ENCODE assay signal across 22 cellular contexts in genomic region chr1:10286244-10286643, GRCh38.
DNase-seq lines count a peak whose midpoint lies in the region; ATAC-seq, FAIRE-seq and TF ChIP-seq lines count a peak whose summit lies in the region.
"Had no signal": no experiment of that assay in that cellular context is flagged by ENCODE, and none has a peak within 500 bp of the region (broad histone marks: within the 10 kb centered on the region; RNA-seq: fewer than 3 reads in every experiment).

No MANE protein-coding gene starts in this region.

- no peak overlapping the region for H3K4me3 Mint-ChIP-seq in progenitor cell of endocrine pancreas (ENCODE audit: low read depth)
- no peak overlapping the region for H3K4me3 Mint-ChIP-seq in endothelial cell (ENCODE audit: unreplicated experiment)
- H3K4me3 Mint-ChIP-seq: activated CD8-positive, alpha-beta memory T cell treated with anti-CD3 and anti-CD28 coated beads, Interleukin-2, amount 10 ng/mL, durations not matched to agents 7 days and 5 days; naive thymus-derived CD8-positive, alpha-beta T cell had no signal

- intact Hi-C loops in aorta (cut with DNase I) = loop anchor here (2.0 to 10.0 kb wide), 3 partner anchors 71 to 341 kb away; partner anchors contain the start of genes KIF1B (in 2 of the 2), LZIC (in 1 of the 2) and NMNAT1 (in 1 of the 2)

- peak overlapping the region; percentile 47 for H3K27ac ChIP-seq in cardiac muscle cell
- peak overlapping the region; percentile 78 to 82 for H3K27ac ChIP-seq in aorta (ENCODE audit: low read depth in 1 of 2, low read length in 2 of 2)
- H3K27ac ChIP-seq: lower lobe of right lung, thyroid gland had no signal

- H3K27me3 Mint-ChIP-seq in progenitor cell of endocrine pancreas (no peaks in the 10 kb centered on the region), endothelial cell (ENCODE audit: unreplicated experiment) (no peaks in the 10 kb centered on the region)
- H3K27me3 Mint-ChIP-seq: activated CD8-positive, alpha-beta memory T cell treated with anti-CD3 and anti-CD28 coated beads, Interleukin-2, amount 10 ng/mL, durations not matched to agents 7 days and 5 days; naive thymus-derived CD8-positive, alpha-beta T cell had no signal

- peaks cover 28% of the 10 kb centered on the region for H3K36me3 Mint-ChIP-seq in progenitor cell of endocrine pancreas (ENCODE audit: insufficient read depth)
- H3K36me3 Mint-ChIP-seq in endothelial cell (ENCODE audit: low read depth, unreplicated experiment) = peaks cover 38% of the 10 kb centered on the region

- H3K27me3 ChIP-seq in cardiac muscle cell (no peaks in the 10 kb centered on the region), aorta (ENCODE audit: control insufficient read depth in 1 of 2, insufficient read depth in 2 of 2, low read length in 1 of 2) (no peaks in the 10 kb centered on the region)
- H3K27me3 ChIP-seq: thyroid gland had no signal

- TF ChIP-seq POLR2A in H54 (IDR thresholded peaks at IDR 0.05; ENCODE audit: low read depth, low read length) = no peak

- H3K4me1 ChIP-seq in cardiac muscle cell (ENCODE audit: low read depth) (peaks cover 29% of the 10 kb centered on the region), aorta (ENCODE audit: control insufficient read depth in 1 of 2, insufficient read depth in 2 of 2, low read length in 2 of 2) (peaks cover 5 to 13% of the 10 kb centered on the region in 2 donors)
- H3K4me1 ChIP-seq: lower lobe of right lung, thyroid gland had no signal

- ATAC-seq in aorta (ENCODE audit: low FRiP score) = peak; percentile 93
- ATAC-seq: activated CD4-positive, CD25-positive, alpha-beta regulatory T cell treated with anti-CD3 and anti-CD28 coated beads, Interleukin-2, amount 50 U/mL, for 24 hours; activated CD8-positive, alpha-beta memory T cell treated with anti-CD3 and anti-CD28 coated beads, Interleukin-2, amount 10 ng/mL, durations not matched to agents 7 days and 5 days; HCT116; HepG2; lower lobe of right lung; naive thymus-derived CD8-positive, alpha-beta T cell had no signal

- H3K27ac Mint-ChIP-seq in progenitor cell of endocrine pancreas (peak overlapping the region; percentile 56), endothelial cell (ENCODE audit: unreplicated experiment) (no peak overlapping the region)
- H3K27ac Mint-ChIP-seq: activated CD8-positive, alpha-beta memory T cell treated with anti-CD3 and anti-CD28 coated beads, Interleukin-2, amount 10 ng/mL, durations not matched to agents 7 days and 5 days had no signal

- H3K9me3 ChIP-seq in cardiac muscle cell (ENCODE audit: low read depth) (no peaks in the 10 kb centered on the region), aorta (ENCODE audit: control insufficient read depth, low read length) (no peaks in the 10 kb centered on the region)
- H3K9me3 ChIP-seq: lower lobe of right lung, thyroid gland had no signal

- no peaks in the 10 kb centered on the region for H3K9me3 Mint-ChIP-seq in progenitor cell of endocrine pancreas (ENCODE audit: low read depth)
- no peaks in the 10 kb centered on the region for H3K9me3 Mint-ChIP-seq in endothelial cell (ENCODE audit: unreplicated experiment)
- H3K9me3 Mint-ChIP-seq: naive thymus-derived CD8-positive, alpha-beta T cell had no signal

- in situ Hi-C loops in astrocyte of the spinal cord (cut with HindIII; ENCODE audit: low sequenced_read_pairs) = no loop called here

- DNase-seq in astrocyte of the spinal cord (ENCODE audit: low read depth, low spot score) (peak; percentile 30), cardiac muscle cell (ENCODE audit: low read depth in 1 of 2, low spot score in 1 of 2) (peak in 1 of 2 donors; percentile 43), progenitor cell of endocrine pancreas (ENCODE audit: low spot score, unreplicated experiment) (no peak), aorta (no peak), H54 (ENCODE audit: insufficient read length, low spot score) (no peak), kidney glomerular epithelial cell (lab: John Stamatoyannopoulos, UW) (no peak), endothelial cell (ENCODE audit: low spot score) (no peak)
- DNase-seq: activated CD8-positive, alpha-beta memory T cell treated with anti-CD3 and anti-CD28 coated beads, Interleukin-2, amount 10 ng/mL, durations not matched to agents 7 days and 5 days; activated effector memory CD4-positive, alpha-beta T cell treated with Interleukin-2 at 50 U/mL for 16 hours; C1 segment of cervical spinal cord; DMS153; lower lobe of right lung; naive thymus-derived CD8-positive, alpha-beta T cell; NCI-H2029 treated with DMSO at 0.1 percent for 48 hours; NCI-H526; retina; stimulated activated CD4-positive, alpha-beta T cell treated with anti-CD3 and anti-CD28 coated beads, Interleukin-1b, Interleukin-23, amount 100 ng/mL, for 48 hours; thyroid gland had no signal

- no peak for FAIRE-seq in H54 (lab: Jason Lieb, UNC)
- FAIRE-seq: astrocyte, HepG2 had no signal

- H3K4me1 Mint-ChIP-seq in progenitor cell of endocrine pancreas (ENCODE audit: low read depth) (peaks cover 18% of the 10 kb centered on the region), endothelial cell (ENCODE audit: unreplicated experiment) (no peaks in the 10 kb centered on the region)
- H3K4me1 Mint-ChIP-seq: naive thymus-derived CD8-positive, alpha-beta T cell had no signal

- peaks cover 41% of the 10 kb centered on the region for H3K36me3 ChIP-seq in cardiac muscle cell
- no peaks in the 10 kb centered on the region for H3K36me3 ChIP-seq in aorta (ENCODE audit: control insufficient read depth in 1 of 2, insufficient read depth in 2 of 2, low read length in 1 of 2)

- H3K4me3 ChIP-seq in astrocyte of the spinal cord (ENCODE audit: low read depth, low read length) = no peak overlapping the region
- no peak overlapping the region for H3K4me3 ChIP-seq in cardiac muscle cell
- H3K4me3 ChIP-seq in aorta (ENCODE audit: low read length in 2 of 2) = no peak overlapping the region
- H3K4me3 ChIP-seq: lower lobe of right lung, thyroid gland had no signal

- TF ChIP-seq CTCF in astrocyte of the spinal cord (IDR thresholded peaks at IDR 0.05; ENCODE audit: low read depth, low read length) (no peak), cardiac muscle cell (IDR thresholded peaks at IDR 0.05; ENCODE audit: low read depth, low read length) (no peak), progenitor cell of endocrine pancreas (IDR thresholded peaks at IDR 0.05; ENCODE audit: unreplicated experiment) (no peak), endothelial cell (IDR thresholded peaks at IDR 0.05; ENCODE audit: unreplicated experiment) (no peak)

- 0 to 9% methylated on average over 3 of the region's 3 CpGs for WGBS in aorta, 2 donors
